ENCODE assay signal across 10 cellular contexts in genomic region chr10:92699193-92699517, GRCh38. TPM values are rescaled to one million over a fixed set of nuclear protein-coding genes. Genes with fewer than 3 reads are reported as not detected.
DNase-seq lines count a peak whose midpoint lies in the region; ATAC-seq, FAIRE-seq and TF ChIP-seq lines count a peak whose summit lies in the region.
"Had no signal": no experiment of that assay in that cellular context is flagged by ENCODE, and none has a peak within 500 bp of the region (broad histone marks: within the 10 kb centered on the region; RNA-seq: fewer than 3 reads in every experiment).

No MANE protein-coding gene starts in this region.

- no peak overlapping the region for H3K27ac Mint-ChIP-seq in mesothelial cell of epicardium

- FAIRE-seq in D721Med (lab: Jason Lieb, UNC) = no peak

- intact Hi-C loops in left ventricle myocardium superior (cut with micrococcal nuclease) (no loop called here), breast epithelium (cut with DNase I; ENCODE audit: low total_unique reads) (no loop called here)

- H3K36me3 ChIP-seq in cardiac muscle cell (no peaks in the 10 kb centered on the region), breast epithelium (no peaks in the 10 kb centered on the region), urinary bladder (ENCODE audit: insufficient read depth) (no peaks in the 10 kb centered on the region)

- peak overlapping the region; percentile 40 for H3K4me3 ChIP-seq in cardiac muscle cell
- peak overlapping the region; percentile 30 to 65 (median 46) for H3K4me3 ChIP-seq in breast epithelium
- H3K4me3 ChIP-seq in urinary bladder (ENCODE audit: low read depth, low read length) = peak overlapping the region; percentile 17

- H3K4me1 ChIP-seq in cardiac muscle cell (ENCODE audit: low read depth) = peaks cover 5% of the 10 kb centered on the region
- no peaks in the 10 kb centered on the region for H3K4me1 ChIP-seq in breast epithelium
- peaks cover 2% of the 10 kb centered on the region for H3K4me1 ChIP-seq in urinary bladder (ENCODE audit: insufficient read depth)

- no peaks in the 10 kb centered on the region for H3K36me3 Mint-ChIP-seq in mesothelial cell of epicardium

- no peak for ATAC-seq in left ventricle myocardium superior
- no peak for ATAC-seq in GM21723 (IDR thresholded peaks at IDR 0.05; ENCODE audit: unreplicated experiment)

- H3K27me3 ChIP-seq in cardiac muscle cell (peaks cover 77% of the 10 kb centered on the region), breast epithelium (peaks cover 0 to 5% of the 10 kb centered on the region in 2 donors)

- H3K27me3 Mint-ChIP-seq in mesothelial cell of epicardium (ENCODE audit: low read depth) = peaks cover 93% of the 10 kb centered on the region

- 11% methylated on average over 3 of the region's 3 CpGs for WGBS in urinary bladder

- H3K4me1 Mint-ChIP-seq in mesothelial cell of epicardium = peaks cover 20% of the 10 kb centered on the region

- TF ChIP-seq CTCF in cardiac muscle cell (IDR thresholded peaks at IDR 0.05; ENCODE audit: low read depth, low read length) (no peak), breast epithelium (IDR thresholded peaks at IDR 0.05) (no peak), mesothelial cell of epicardium (IDR thresholded peaks at IDR 0.05; ENCODE audit: unreplicated experiment) (no peak), D721Med (IDR thresholded peaks at IDR 0.05; ENCODE audit: insufficient read depth, missing control alignments) (no peak)

- H3K4me3 Mint-ChIP-seq in mesothelial cell of epicardium = peak overlapping the region; percentile 73

- no peak overlapping the region for H3K27ac ChIP-seq in cardiac muscle cell
- peak overlapping the region in 1 of 2 donors; percentile 36 for H3K27ac ChIP-seq in breast epithelium
- H3K27ac ChIP-seq in urinary bladder (ENCODE audit: low read depth) = no peak overlapping the region

- H3K9me3 Mint-ChIP-seq in mesothelial cell of epicardium = no peaks in the 10 kb centered on the region

- H3K9me3 ChIP-seq in cardiac muscle cell (ENCODE audit: low read depth) = no peaks in the 10 kb centered on the region
- no peaks in the 10 kb centered on the region for H3K9me3 ChIP-seq in breast epithelium

- TF ChIP-seq POLR2A in breast epithelium (IDR thresholded peaks at IDR 0.05) = no peak

- DNase-seq in cardiac muscle cell (ENCODE audit: low read depth in 1 of 2, low spot score in 1 of 2) = no peak
- DNase-seq in left ventricle myocardium superior = no peak
- DNase-seq in breast epithelium (ENCODE audit: low spot score in 2 of 2) = no peak
- no peak for DNase-seq in mesothelial cell of epicardium (ENCODE audit: low spot score in 2 of 2, unreplicated experiment in 2 of 2)
- no peak for DNase-seq in NOMO-1 treated with dmso at 0.1 percent for 144 hours (lab: John Stamatoyannopoulos, UW; ENCODE audit: unreplicated experiment)
- DNase-seq in D721Med (ENCODE audit: insufficient read length, low spot score) = no peak
- DNase-seq: stimulated activated naive CD4-positive, alpha-beta T cell treated with Interleukin-2 at 50 U/mL for 16 hours had no signal

RNA-seq across cellular contexts. Expression of gene HHEX, which starts 9.4 kb away (rescaled TPM):
- total RNA-seq in cardiac muscle cell = 0.32 and 0.89 TPM in 2 replicates
- polyA plus RNA-seq in cardiac muscle cell = 0.43 and 0.61 TPM in 2 replicates
- 2.7 TPM for total RNA-seq in left ventricle myocardium superior
- total RNA-seq in breast epithelium = 10 to 100 TPM in 1 of 3 donors, 1 to 10 TPM in 2; 4.4 to 10.6 (median 5.6) TPM
- total RNA-seq in mesothelial cell of epicardium = 0.13 to 0.31 TPM in 2 of 3 replicates, not detected in the other
- total RNA-seq in urinary bladder = 6.7 TPM
- polyA plus RNA-seq in urinary bladder = 15.3 TPM
- total RNA-seq: Daoy had no signal
